Comparison of ENCODE assay signal across 8 cellular contexts in genomic region chr19:55385236-55385748, GRCh38. TPM values are rescaled to one million over a fixed set of nuclear protein-coding genes. Genes with fewer than 3 reads are reported as not detected.
DNase-seq lines count a peak whose midpoint lies in the region; ATAC-seq and TF ChIP-seq lines count a peak whose summit lies in the region.

No MANE protein-coding gene starts in this region.

- H3K4me3 Mint-ChIP-seq in Caco-2 (ENCODE audit: unreplicated experiment), result peak overlapping the region; percentile 93

- H3K9me3 Mint-ChIP-seq in Caco-2 (ENCODE audit: unreplicated experiment), result no peaks in the 10 kb centered on the region

- H3K4me2 ChIP-seq in OCI-LY3 (ENCODE audit: low read length), result peak overlapping the region; percentile 99

- H3K9me3 ChIP-seq in Caco-2 (no peaks in the 10 kb centered on the region), OCI-LY3 (ENCODE audit: insufficient read depth, low read length) (no peaks in the 10 kb centered on the region), mucosa of descending colon (no peaks in the 10 kb centered on the region)

- peak; percentile 58 for ATAC-seq in GM21529 (IDR thresholded peaks at IDR 0.05; ENCODE audit: unreplicated experiment)
- peak; percentile 81 for ATAC-seq in mucosa of descending colon

- H3K36me3 ChIP-seq in Caco-2 (ENCODE audit: control insufficient read depth, insufficient read depth, low read length), result peaks cover 18% of the 10 kb centered on the region
- H3K36me3 ChIP-seq in OCI-LY3 (replicated peaks; ENCODE audit: low read depth, low read length), result peaks cover 55% of the 10 kb centered on the region
- H3K36me3 ChIP-seq in mucosa of descending colon (ENCODE audit: low read depth), result no peaks in the 10 kb centered on the region

- peaks cover 43% of the 10 kb centered on the region for H4K20me1 ChIP-seq in OCI-LY3 (ENCODE audit: insufficient read depth, low read length)

- peaks cover 52% of the 10 kb centered on the region for H3K36me3 Mint-ChIP-seq in Caco-2 (ENCODE audit: insufficient read depth, unreplicated experiment)

- H3K4me3 ChIP-seq in Caco-2 (ENCODE audit: low read depth, low read length) (peak overlapping the region; percentile 73), OCI-LY3 (ENCODE audit: low read length) (peak overlapping the region; percentile 81), epithelial cell of proximal tubule (ENCODE audit: low read depth, low read length) (peak overlapping the region; percentile 99), mucosa of descending colon (peak overlapping the region; percentile 62)

- H3K9ac ChIP-seq in OCI-LY3 (ENCODE audit: low read length), result peak overlapping the region; percentile 93

- no peaks in the 10 kb centered on the region for H3K27me3 ChIP-seq in Caco-2 (replicated peaks; ENCODE audit: control insufficient read depth, insufficient read depth, low read length)
- H3K27me3 ChIP-seq in OCI-LY3 (ENCODE audit: low read depth, low read length), result no peaks in the 10 kb centered on the region

- DNase-seq in Caco-2 (peak; percentile 96), HuH-7.5 (ENCODE audit: low spot score) (peak; percentile 96), activated T-cell treated with anti-CD3 and anti-CD28 coated beads for 4 hours (peak; percentile 92), epithelial cell of proximal tubule (ENCODE audit: low read depth) (peak; percentile 85), mucosa of descending colon (peak; percentile 96 to 99 (median 97))
- peak; percentile 86 to 92 for DNase-seq in stimulated activated CD8-positive, alpha-beta memory T cell treated with anti-CD3 and anti-CD28 coated beads, Interleukin-2, amount 100 ng/mL, for 48 hours (ENCODE audit: low read depth in 2 of 2)

- peak overlapping the region; percentile 85 for H2AFZ ChIP-seq in OCI-LY3 (ENCODE audit: low read depth, low read length)

- H3K4me1 Mint-ChIP-seq in Caco-2 (ENCODE audit: low read depth, unreplicated experiment), result peaks cover 18% of the 10 kb centered on the region

- POLR2A ChIA-PET in Caco-2 (lab: Charles Lee), result interaction anchor here (0.6 to 2.4 kb wide), 6 partner anchors 9 to 126 kb away, joined by 4 to 28 read pairs (median 7); partner anchors contain the start of genes KMT5C, PPP6R1 and UBE2S

- peak overlapping the region; percentile 89 for H3K27ac Mint-ChIP-seq in Caco-2 (ENCODE audit: unreplicated experiment)

- BruUV-seq in Caco-2 (replicated peaks; lab: Mats Ljungman, UMichigan), result TSS peak; percentile 22

- CTCF ChIA-PET in Caco-2 (lab: Charles Lee), result interaction anchor here (1.2 kb wide), 1 partner anchor 33 kb away, joined by 3 read pairs; no protein-coding TSS in a partner anchor

- H3K4me1 ChIP-seq in Caco-2 (peaks cover 30% of the 10 kb centered on the region), OCI-LY3 (ENCODE audit: low read length) (peaks cover 31% of the 10 kb centered on the region), mucosa of descending colon (ENCODE audit: low read depth) (peaks cover 42% of the 10 kb centered on the region)

- H3K79me2 ChIP-seq in OCI-LY3 (ENCODE audit: low read length), result peaks cover 66% of the 10 kb centered on the region

- H3K27me3 Mint-ChIP-seq in Caco-2 (ENCODE audit: insufficient read depth, unreplicated experiment), result no peaks in the 10 kb centered on the region

- H3K27ac ChIP-seq in OCI-LY3 (ENCODE audit: low read length), result peak overlapping the region; percentile 89

- intact Hi-C loops in Caco-2 (cut with micrococcal nuclease; ENCODE audit: unreplicated experiment) (loop anchor here (1.0 to 10.0 kb wide), 7 partner anchors 23 to 250 kb away; partner anchors contain the start of genes HSPBP1, KMT5C and PPP6R1), mucosa of descending colon (cut with DNase I, micrococcal nuclease) (loop anchor here (10.0 kb wide), 2 partner anchors 80 to 90 kb away; no protein-coding TSS in a partner anchor)

- no peak for TF ChIP-seq CTCF in Caco-2 (IDR thresholded peaks at IDR 0.05; ENCODE audit: insufficient read depth in 1 of 2, low read depth in 1 of 2, low read length in 1 of 2, severe bottlenecking in 1 of 2, unreplicated experiment in 1 of 2)
- no peak for TF ChIP-seq CTCF in OCI-LY3 (IDR thresholded peaks at IDR 0.05; ENCODE audit: low read depth, low read length)
- peak; percentile 1 for TF ChIP-seq CTCF in epithelial cell of proximal tubule (conservative IDR thresholded peaks at IDR 0.05; ENCODE audit: low read depth, low read length)
- TF ChIP-seq CTCF in mucosa of descending colon (IDR thresholded peaks at IDR 0.05), result no peak

RNA-seq across cellular contexts. Expression of gene RPL28, which starts 0.4 kb away (rescaled TPM):
- 2,048 and 2,146 TPM in 2 replicates for total RNA-seq in Caco-2 (2022)
- 412 and 480 TPM in 2 replicates for total RNA-seq in epithelial cell of proximal tubule
- 1,000 to 10,000 TPM in 2 of 3 donors, 100 to 1,000 TPM in 1; 942 to 1,365 (median 1,241) TPM for total RNA-seq in mucosa of descending colon

RNA-seq across cellular contexts. Expression of gene TMEM238, which starts 1.2 kb away (rescaled TPM):
- 18.1 and 22.7 TPM in 2 replicates for total RNA-seq in Caco-2 (2022)
- total RNA-seq in epithelial cell of proximal tubule, result 16.3 and 21.4 TPM in 2 replicates
- total RNA-seq in mucosa of descending colon, result 10 to 100 TPM; 31.4 to 84.2 (median 68.0) TPM

RNA-seq across cellular contexts. Expression of gene TMEM190, which starts 8.7 kb away (rescaled TPM):
- not detected in 2 replicates for total RNA-seq in Caco-2 (2022)
- not detected in 2 replicates for total RNA-seq in epithelial cell of proximal tubule
- total RNA-seq in mucosa of descending colon, result not detected

RNA-seq across cellular contexts. Expression of gene IL11, which starts 15.0 kb away (rescaled TPM):
- total RNA-seq in Caco-2 (2022) (0.70 and 1.1 TPM in 2 replicates), epithelial cell of proximal tubule (31.0 and 42.8 TPM in 2 replicates), mucosa of descending colon (under 1 TPM; 0.24 to 0.32 (median 0.29) TPM)

RNA-seq across cellular contexts. Expression of gene GARIN5B, which starts 22.2 kb away (rescaled TPM):
- not detected in 2 replicates for total RNA-seq in Caco-2 (2022)
- not detected in 2 replicates for total RNA-seq in epithelial cell of proximal tubule
- not detected for total RNA-seq in mucosa of descending colon

Comparison
In these comparisons a context has a peak if more than half of its experiments do, and no peak if none do; other contexts are left out.
1. Peak in every context shown above with its lines: DNase-seq, ATAC-seq, H3K4me3 ChIP-seq and H3K27ac ChIP-seq.